In genomic region chr5:80204808-80205614, GRCh38 we compare ENCODE assay signal across 1 cellular context.
TF ChIP-seq lines count a peak whose summit lies in the region.

No MANE protein-coding gene starts in this region.

TF ChIP-seq in K562, 482 proteins besides CTCF, POLR2A, EP300 and RAD21 (continued from another document and continues in another):
- TF ChIP-seq MGA (IDR thresholded peaks at IDR 0.05) (no peak), ARID4B (CRISPR knock-in tag; IDR thresholded peaks at IDR 0.05) (no peak), ESRRA (IDR thresholded peaks at IDR 0.05; ENCODE audit: borderline replicate concordance, low read depth) (peak; percentile 33; the same call in 1 of the 2 replicates), FOXP4 (CRISPR knock-in tag; IDR thresholded peaks at IDR 0.05; ENCODE audit: borderline replicate concordance) (no peak), GTF3C2 (IDR thresholded peaks at IDR 0.05; ENCODE audit: borderline replicate concordance, extremely low read depth, insufficient read length) (no peak), HES1 (IDR thresholded peaks at IDR 0.05; ENCODE audit: low read depth) (peak; percentile 92), ZFX (CRISPR knock-in tag; IDR thresholded peaks at IDR 0.05) (0 out of 2 replicates have a peak, but pooled peaks have one; percentile 35), ZNF184 (CRISPR knock-in tag; IDR thresholded peaks at IDR 0.05) (no peak), NBN (IDR thresholded peaks at IDR 0.05; ENCODE audit: low read depth) (peak; percentile 95), NCOA1 (IDR thresholded peaks at IDR 0.05; ENCODE audit: low read depth) (peak; percentile 83; the same call in 1 of the 2 replicates), SMARCA5 (IDR thresholded peaks at IDR 0.05) (no peak), E2F3 (CRISPR knock-in tag; IDR thresholded peaks at IDR 0.05) (0 out of 2 replicates have a peak, but pooled peaks have one; percentile 43), BRCA1 (IDR thresholded peaks at IDR 0.05) (no peak), BRCA1 (CRISPR knock-in tag; IDR thresholded peaks at IDR 0.05) (no peak), MAX (CRISPR knock-in tag; IDR thresholded peaks at IDR 0.05) (no peak), RBM34 (IDR thresholded peaks at IDR 0.05; ENCODE audit: borderline replicate concordance, insufficient read depth, low read length) (no peak), DPF2 (IDR thresholded peaks at IDR 0.05) (peak; percentile 97), DIDO1 (tag; IDR thresholded peaks at IDR 0.05; ENCODE audit: low read depth) (no peak), LEF1 (IDR thresholded peaks at IDR 0.05) (peak; percentile 88; the same call in 1 of the 2 replicates), ZNF655 (CRISPR knock-in tag; IDR thresholded peaks at IDR 0.05) (no peak), ZBTB2 (IDR thresholded peaks at IDR 0.05) (peak; percentile 76; the same call in 1 of the 2 replicates), DACH1 (IDR thresholded peaks at IDR 0.05; ENCODE audit: partially characterized antibody) (peak; percentile 71), BACH1 (tag; IDR thresholded peaks at IDR 0.05) (no peak), ETS1 (conservative IDR thresholded peaks at IDR 0.05; ENCODE audit: control insufficient read depth, low read depth, low read length) (no peak), ZNF644 (tag; IDR thresholded peaks at IDR 0.05; ENCODE audit: low read depth) (peak; percentile 94)
